In genomic region chr11:8873966-8874365, GRCh38 we compare ENCODE assay signal across 20 cellular contexts. TPM values are rescaled to one million over a fixed set of nuclear protein-coding genes. Genes with fewer than 3 reads are reported as not detected.
A peak's percentile ranks its signal among the peaks of the same experiment; 100 is the strongest.
DNase-seq lines count a peak whose midpoint lies in the region; ATAC-seq and TF ChIP-seq lines count a peak whose summit lies in the region.
"Had no signal": no experiment of that assay in that cellular context is flagged by ENCODE, and none has a peak within 500 bp of the region (broad histone marks: within the 10 kb centered on the region; RNA-seq: fewer than 3 reads in every experiment).

No MANE protein-coding gene starts in this region.

- H3K9me3 ChIP-seq in DOHH2 (ENCODE audit: control insufficient read depth, insufficient read depth, low read length) = no peaks in the 10 kb centered on the region
- no peaks in the 10 kb centered on the region for H3K9me3 ChIP-seq in vagina
- H3K9me3 ChIP-seq: adrenal gland had no signal

- H3F3A ChIP-seq in DOHH2 (ENCODE audit: control insufficient read depth, insufficient read depth) = no peaks in the 10 kb centered on the region

- H3K27ac ChIP-seq in DOHH2 (ENCODE audit: low read depth, low read length) (no peak overlapping the region), vagina (no peak overlapping the region)
- H3K27ac ChIP-seq: VCaP had no signal

- H3K4me3 Mint-ChIP-seq in brain = peak overlapping the region in 1 of 5 experiments; percentile 72
- peak overlapping the region; percentile 20 to 55 (median 23) for H3K4me3 Mint-ChIP-seq in nephron
- H3K4me3 Mint-ChIP-seq in activated T-cell treated with anti-CD3 and anti-CD28 coated beads, Interleukin-2, amount 50 U/mL, for 4 hours = no peak overlapping the region
- H3K4me3 Mint-ChIP-seq: activated CD4-positive, alpha-beta memory T cell treated with anti-CD3 and anti-CD28 coated beads, Interleukin-2, amount 10 ng/mL, durations not matched to agents 7 days and 5 days had no signal

- H3K4me3 ChIP-seq in DOHH2 (ENCODE audit: low read length) (peak overlapping the region; percentile 3; the same call in 1 of the 2 replicates), vagina (no peak overlapping the region), lower leg skin (ENCODE audit: low read depth, poor library complexity, severe bottlenecking) (no peak overlapping the region)
- H3K4me3 ChIP-seq: adrenal gland, K562 had no signal

- peaks cover 10% of the 10 kb centered on the region for H3K4me1 ChIP-seq in DOHH2 (ENCODE audit: control insufficient read depth, low read length)
- peaks cover 30% of the 10 kb centered on the region for H3K4me1 ChIP-seq in vagina

- H3K79me2 ChIP-seq in DOHH2 (ENCODE audit: control insufficient read depth, low read length) = no peaks in the 10 kb centered on the region

- H3K36me3 ChIP-seq in DOHH2 (ENCODE audit: control insufficient read depth, low read length) = no peaks in the 10 kb centered on the region
- no peaks in the 10 kb centered on the region for H3K36me3 ChIP-seq in vagina
- H3K36me3 ChIP-seq: adrenal gland had no signal

- peaks cover 36% of the 10 kb centered on the region for H3K27me3 ChIP-seq in DOHH2 (ENCODE audit: control insufficient read depth, low read length)
- no peaks in the 10 kb centered on the region for H3K27me3 ChIP-seq in vagina
- H3K27me3 ChIP-seq: adrenal gland had no signal

- DNase-seq in Kasumi-1 (lab: John Stamatoyannopoulos, UW) (peak; percentile 31 to 56), vagina (ENCODE audit: extremely low spot score in 2 of 2) (no peak), lower leg skin (ENCODE audit: low spot score in 2 of 2) (no peak)
- DNase-seq in activated T-cell treated with anti-CD3 and anti-CD28 coated beads, Interleukin-2, amount 50 U/mL, for 4 hours = no peak
- DNase-seq: activated CD4-positive, alpha-beta memory T cell treated with anti-CD3 and anti-CD28 coated beads, Interleukin-2, amount 10 ng/mL, durations not matched to agents 7 days and 5 days; adrenal gland; caudate nucleus; COR-L47; effector memory CD4-positive, alpha-beta T cell; islet precursor cell; NCI-H1417; NCI-H82; stimulated activated CD4-positive, alpha-beta T cell treated with anti-CD3 and anti-CD28 coated beads, Interleukin-1b, Interleukin-23, amount 100 ng/mL, for 48 hours; T-helper 1 cell had no signal

- H3K27me3 Mint-ChIP-seq in brain (peaks cover 3% of the 10 kb centered on the region), nephron (ENCODE audit: low read depth) (peaks cover 3% of the 10 kb centered on the region)
- H3K27me3 Mint-ChIP-seq in activated T-cell treated with anti-CD3 and anti-CD28 coated beads, Interleukin-2, amount 50 U/mL, for 4 hours (ENCODE audit: low read depth) = peaks cover 38% of the 10 kb centered on the region

- H3K9me3 Mint-ChIP-seq in brain (no peaks in the 10 kb centered on the region), nephron (no peaks in the 10 kb centered on the region)
- H3K9me3 Mint-ChIP-seq in activated T-cell treated with anti-CD3 and anti-CD28 coated beads, Interleukin-2, amount 50 U/mL, for 4 hours = no peaks in the 10 kb centered on the region
- H3K9me3 Mint-ChIP-seq: activated CD4-positive, alpha-beta memory T cell treated with anti-CD3 and anti-CD28 coated beads, Interleukin-2, amount 10 ng/mL, durations not matched to agents 7 days and 5 days had no signal

- H3K36me3 Mint-ChIP-seq in brain (no peaks in the 10 kb centered on the region), nephron (ENCODE audit: low read depth) (no peaks in the 10 kb centered on the region)
- H3K36me3 Mint-ChIP-seq in activated T-cell treated with anti-CD3 and anti-CD28 coated beads, Interleukin-2, amount 50 U/mL, for 4 hours (ENCODE audit: insufficient read depth) = no peaks in the 10 kb centered on the region

- intact Hi-C loops in vagina (cut with DNase I) = no loop called here
- intact Hi-C loops in lower leg skin (cut with DNase I; ENCODE audit: low total_unique reads) = no loop called here

- H3K27ac Mint-ChIP-seq in brain (peak overlapping the region in 3 of 5 experiments; percentile 36 to 74 (median 46)), nephron (peak overlapping the region; percentile 87 to 94 (median 90))
- H3K27ac Mint-ChIP-seq: activated CD4-positive, alpha-beta memory T cell treated with anti-CD3 and anti-CD28 coated beads, Interleukin-2, amount 10 ng/mL, durations not matched to agents 7 days and 5 days had no signal

- H3K4me2 ChIP-seq in DOHH2 (ENCODE audit: low read length) = peak overlapping the region; percentile 46

- TF ChIP-seq POLR2A in vagina (IDR thresholded peaks at IDR 0.05) (no peak), lower leg skin (IDR thresholded peaks at IDR 0.05) (no peak)

- no peaks in the 10 kb centered on the region for H3K9me2 ChIP-seq in DOHH2 (replicated peaks; ENCODE audit: control insufficient read depth, low read length)

- no peak for ATAC-seq in activated T-cell treated with anti-CD3 and anti-CD28 coated beads, Interleukin-2, amount 50 U/mL, for 4 hours
- ATAC-seq: K562, sciatic nerve had no signal

- H3K4me1 Mint-ChIP-seq in brain = peaks cover 32% of the 10 kb centered on the region
- H3K4me1 Mint-ChIP-seq in nephron = peaks cover 36% of the 10 kb centered on the region
- H3K4me1 Mint-ChIP-seq in activated T-cell treated with anti-CD3 and anti-CD28 coated beads, Interleukin-2, amount 50 U/mL, for 4 hours (ENCODE audit: low read depth) = peaks cover 11% of the 10 kb centered on the region

- H4K20me1 ChIP-seq in DOHH2 (ENCODE audit: control insufficient read depth, insufficient read depth, low read depth, low read length) = no peaks in the 10 kb centered on the region

- TF ChIP-seq CTCF in DOHH2 (IDR thresholded peaks at IDR 0.05; ENCODE audit: low read depth, low read length, poor library complexity, severe bottlenecking) = no peak
- TF ChIP-seq CTCF in brain (conservative IDR thresholded peaks at IDR 0.05) = no peak
- no peak for TF ChIP-seq CTCF in nephron (IDR thresholded peaks at IDR 0.05; ENCODE audit: unreplicated experiment in 3 of 3)
- no peak for TF ChIP-seq CTCF in vagina (IDR thresholded peaks at IDR 0.05)
- TF ChIP-seq CTCF in lower leg skin (IDR thresholded peaks at IDR 0.05) = no peak

- 53 to 59% methylated on average over 4 of the region's 4 CpGs for WGBS in lower leg skin, 2 donors

RNA-seq across cellular contexts. Expression of gene AKIP1, which starts 37.0 kb away (rescaled TPM):
- polyA plus RNA-seq in brain (ENCODE audit: insufficient read depth, low read depth, low replicate concordance) = 20.4 TPM
- total RNA-seq in activated T-cell treated with anti-CD3 and anti-CD28 coated beads, Interleukin-2, amount 50 U/mL, for 4 hours = 10 to 100 TPM; 18.2 to 25.6 (median 25.6) TPM
- total RNA-seq in vagina (16.7 TPM), lower leg skin (10 to 100 TPM; 10.1 to 18.6 (median 13.6) TPM)

RNA-seq across cellular contexts. Expression of gene C11orf16, which starts 58.8 kb away (rescaled TPM):
- 0.49 TPM for polyA plus RNA-seq in brain (ENCODE audit: insufficient read depth, low read depth, low replicate concordance)
- not detected for total RNA-seq in activated T-cell treated with anti-CD3 and anti-CD28 coated beads, Interleukin-2, amount 50 U/mL, for 4 hours
- total RNA-seq in vagina (not detected), lower leg skin (not detected)
- total RNA-seq: activated CD4-positive, alpha-beta memory T cell treated with anti-CD3 and anti-CD28 coated beads, Interleukin-2, amount 10 ng/mL, durations not matched to agents 7 days and 5 days; adrenal gland; K562; sciatic nerve had no signal
- polyA plus RNA-seq: K562 had no signal

Comparison
In these comparisons a context has a peak if more than half of its experiments do, and no peak if none do; other contexts are left out.
1. DNase-seq: peak in Kasumi-1 (2 of 2); none in activated T-cell treated with anti-CD3 and anti-CD28 coated beads, Interleukin-2, amount 50 U/mL, for 4 hours (single experiment), vagina (0 of 2) and lower leg skin (0 of 2).